In the genomic region with DNA sequence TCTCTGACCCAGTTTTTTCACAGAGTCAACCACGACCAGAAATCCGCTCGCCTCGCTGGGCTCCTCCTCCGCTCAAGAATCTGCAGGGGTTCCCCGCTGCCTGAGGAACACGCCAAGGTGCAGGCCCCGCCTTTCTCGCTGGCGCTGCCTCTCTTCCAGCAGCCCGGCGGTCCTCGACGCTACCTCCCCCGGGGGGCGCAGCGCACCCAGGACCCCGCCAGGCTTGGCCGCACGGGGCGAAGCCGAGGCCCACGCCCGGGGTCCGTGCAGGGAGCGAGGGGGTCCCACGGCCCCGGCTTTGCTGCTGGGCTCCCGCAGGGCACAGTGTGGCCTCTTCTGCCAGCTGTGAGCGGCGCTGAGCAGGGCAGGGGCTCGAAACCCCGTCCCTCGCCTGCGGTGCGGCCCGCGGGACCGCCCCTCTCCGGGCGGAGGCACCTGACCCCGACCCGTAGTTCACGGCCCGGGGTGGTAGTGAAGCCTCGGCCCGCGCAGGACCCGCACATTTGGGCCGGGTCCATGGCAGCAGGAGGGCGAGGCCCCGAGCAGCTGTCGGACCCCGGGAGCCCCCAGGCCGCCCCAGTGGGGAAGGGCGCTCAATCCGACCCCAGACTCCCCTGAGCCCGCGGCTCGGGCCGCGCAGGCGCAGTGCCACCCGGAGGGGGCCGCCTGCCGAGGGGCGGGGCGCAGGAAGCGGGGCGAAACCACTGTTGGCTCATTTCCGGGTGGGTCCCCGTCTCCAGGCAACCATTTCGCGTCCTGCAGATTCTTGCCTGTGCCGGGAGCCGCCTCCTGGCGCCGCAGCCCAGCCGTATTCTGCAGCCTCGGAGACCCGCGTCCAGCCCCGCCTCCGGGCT, we compare ENCODE assay signal across 8 cellular contexts. TPM values are rescaled to one million over a fixed set of nuclear protein-coding genes. Genes with fewer than 3 reads are reported as not detected.
A peak's percentile ranks its signal among the peaks of the same experiment; 100 is the strongest.
DNase-seq lines count a peak whose midpoint lies in the region; ATAC-seq and TF ChIP-seq lines count a peak whose summit lies in the region.

No MANE protein-coding gene starts in this region.

- POLR2A ChIA-PET in Caco-2 (lab: Charles Lee) = no interaction called here

- H3K27me3 Mint-ChIP-seq in Caco-2 (ENCODE audit: insufficient read depth, unreplicated experiment) (no peaks in the 10 kb centered on the region), endothelial cell (ENCODE audit: unreplicated experiment) (peaks cover 4% of the 10 kb centered on the region)

- H3K27ac Mint-ChIP-seq in Caco-2 (ENCODE audit: unreplicated experiment) = no peak overlapping the region
- no peak overlapping the region for H3K27ac Mint-ChIP-seq in endothelial cell (ENCODE audit: unreplicated experiment)

- peak; percentile 86 for ATAC-seq in GM21381 (IDR thresholded peaks at IDR 0.05; ENCODE audit: unreplicated experiment)

- TF ChIP-seq CTCF in Caco-2 (IDR thresholded peaks at IDR 0.05; ENCODE audit: insufficient read depth in 1 of 2, low read depth in 1 of 2, low read length in 1 of 2, severe bottlenecking in 1 of 2, unreplicated experiment in 1 of 2) (peak in 1 of 2 experiments; percentile 17), endothelial cell (IDR thresholded peaks at IDR 0.05; ENCODE audit: unreplicated experiment) (no peak)

- no peaks in the 10 kb centered on the region for H3K4me1 Mint-ChIP-seq in Caco-2 (ENCODE audit: low read depth, unreplicated experiment)
- H3K4me1 Mint-ChIP-seq in endothelial cell (ENCODE audit: unreplicated experiment) = no peaks in the 10 kb centered on the region

- H3K36me3 Mint-ChIP-seq in Caco-2 (ENCODE audit: insufficient read depth, unreplicated experiment) = no peaks in the 10 kb centered on the region
- no peaks in the 10 kb centered on the region for H3K36me3 Mint-ChIP-seq in endothelial cell (ENCODE audit: low read depth, unreplicated experiment)

- BruUV-seq in Caco-2 (replicated peaks; lab: Mats Ljungman, UMichigan) = no TSS peak

- H3K9me3 ChIP-seq in Caco-2 = peaks cover 5% of the 10 kb centered on the region; the same call in 1 of the 2 replicates
- H3K9me3 ChIP-seq in HUES48 (ENCODE audit: control insufficient read depth, insufficient read depth, low read length) = peaks cover 11% of the 10 kb centered on the region; the same call in 1 of the 2 replicates

- peak; percentile 90 for DNase-seq in Caco-2
- peak; percentile 89 for DNase-seq in NOMO-1 treated with dmso at 0.1 percent for 144 hours (lab: John Stamatoyannopoulos, UW; ENCODE audit: unreplicated experiment)
- DNase-seq in activated CD8-positive, alpha-beta memory T cell treated with anti-CD3 and anti-CD28 coated beads, Interleukin-2, amount 50 U/mL, for 24 hours (ENCODE audit: extremely low read depth) = peak; percentile 87
- DNase-seq in endothelial cell (ENCODE audit: low spot score) = peak; percentile 94
- DNase-seq in midbrain (lab: John Stamatoyannopoulos, UW) = peak; percentile 84
- DNase-seq in stimulated activated CD8-positive, alpha-beta memory T cell treated with anti-CD3 and anti-CD28 coated beads, Interleukin-15, amount 100 ng/mL, for 4 hours (ENCODE audit: low read depth in 2 of 2) = peak; percentile 87 to 91

- peak overlapping the region; percentile 82 for H3K4me3 Mint-ChIP-seq in Caco-2 (ENCODE audit: unreplicated experiment)
- peak overlapping the region; percentile 86 for H3K4me3 Mint-ChIP-seq in endothelial cell (ENCODE audit: unreplicated experiment)

- intact Hi-C loops in Caco-2 (cut with micrococcal nuclease; ENCODE audit: unreplicated experiment) = loop anchor here (2.0 kb wide), 1 partner anchor 56 kb away; the partner anchor contains the start of gene PRXL2B

- peak overlapping the region; percentile 59 for H3K27ac ChIP-seq in HUES48 (ENCODE audit: low read depth, low read length)

- H3K9ac ChIP-seq in HUES48 (ENCODE audit: low read depth, low read length) = peak overlapping the region; percentile 38; the same call in 1 of the 2 replicates

- H3K36me3 ChIP-seq in Caco-2 (ENCODE audit: control insufficient read depth, insufficient read depth, low read length) (no peaks in the 10 kb centered on the region), HUES48 (ENCODE audit: control insufficient read depth, insufficient read depth, low read length) (no peaks in the 10 kb centered on the region)

- CTCF ChIA-PET in Caco-2 (lab: Charles Lee) = no interaction called here

- peak overlapping the region; percentile 81 for H3K4me3 ChIP-seq in Caco-2 (ENCODE audit: low read depth, low read length)
- peak overlapping the region; percentile 67 for H3K4me3 ChIP-seq in HUES48 (ENCODE audit: low read depth, low read length)

- H3K4me1 ChIP-seq in Caco-2 (no peaks in the 10 kb centered on the region), HUES48 (ENCODE audit: control insufficient read depth, insufficient read depth, low read length) (peaks cover 5% of the 10 kb centered on the region; the same call in 1 of the 2 replicates)

- H3K9me3 Mint-ChIP-seq in Caco-2 (ENCODE audit: unreplicated experiment) = no peaks in the 10 kb centered on the region
- peaks cover 2% of the 10 kb centered on the region for H3K9me3 Mint-ChIP-seq in endothelial cell (ENCODE audit: unreplicated experiment)

- H3K27me3 ChIP-seq in Caco-2 (replicated peaks; ENCODE audit: control insufficient read depth, insufficient read depth, low read length) = no peaks in the 10 kb centered on the region
- H3K27me3 ChIP-seq in HUES48 (ENCODE audit: control insufficient read depth, insufficient read depth, low read length) = peaks cover 15% of the 10 kb centered on the region

RNA-seq across cellular contexts. Expression of gene MMEL1, which starts 10.0 kb away (rescaled TPM):
- total RNA-seq in Caco-2 (2022) (not detected in 2 replicates), endothelial cell (ENCODE audit: unreplicated experiment) (not detected)

RNA-seq across cellular contexts. Expression of gene PRXL2B, which starts 56.2 kb away (rescaled TPM):
- total RNA-seq in Caco-2 (2022) (16.2 and 16.8 TPM in 2 replicates), endothelial cell (ENCODE audit: unreplicated experiment) (35.6 TPM)

Comparison
In these comparisons a context has a peak if more than half of its experiments do, and no peak if none do; other contexts are left out.
1. Peak in every context shown above with its lines: DNase-seq, ATAC-seq, H3K4me3 ChIP-seq and H3K27ac ChIP-seq.